In the genomic region with DNA sequence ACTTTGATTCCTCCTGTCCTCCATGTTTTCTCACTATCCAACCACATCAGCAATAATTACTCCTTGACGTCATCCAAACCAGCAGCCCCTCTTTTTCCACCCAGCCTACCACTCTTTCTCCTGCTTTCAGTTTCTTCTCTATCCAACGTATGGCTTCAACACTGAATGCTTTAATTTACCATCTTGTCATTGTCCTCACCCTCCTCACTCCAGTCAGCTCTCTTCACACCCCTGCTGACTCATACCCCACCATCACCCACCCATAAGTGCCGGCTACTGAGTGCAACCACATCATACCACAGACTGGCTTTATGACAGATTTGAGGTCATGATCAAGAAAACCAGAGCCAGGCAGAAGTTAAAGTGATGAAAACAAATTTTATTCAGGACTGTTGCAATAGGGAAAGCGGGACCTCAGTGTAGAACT, we compare ENCODE assay signal across 9 cellular contexts. TPM values are rescaled to one million over a fixed set of nuclear protein-coding genes. Genes with fewer than 3 reads are reported as not detected.
A peak's percentile ranks its signal among the peaks of the same experiment; 100 is the strongest.
DNase-seq lines count a peak whose midpoint lies in the region; ATAC-seq and TF ChIP-seq lines count a peak whose summit lies in the region.
"Had no signal": no experiment of that assay in that cellular context is flagged by ENCODE, and none has a peak within 500 bp of the region (broad histone marks: within the 10 kb centered on the region; RNA-seq: fewer than 3 reads in every experiment).

No MANE protein-coding gene starts in this region.

- H3K4me1 Mint-ChIP-seq in CD4-positive, alpha-beta T cell (ENCODE audit: low read depth): peaks cover 4% of the 10 kb centered on the region
- peaks cover 54% of the 10 kb centered on the region for H3K4me1 Mint-ChIP-seq in HFFc6 (ENCODE audit: low read depth)
- H3K4me1 Mint-ChIP-seq in activated CD4-positive, alpha-beta memory T cell treated with anti-CD3 and anti-CD28 coated beads for 36 hours (ENCODE audit: low read depth): peaks cover 38% of the 10 kb centered on the region

- POLR2A ChIA-PET in CD4-positive, alpha-beta T cell (lab: Charles Lee): interaction anchor here (1.0 kb wide), 1 partner anchor 199 kb away, joined by 3 read pairs; no protein-coding TSS in a partner anchor
- POLR2A ChIA-PET in activated CD4-positive, alpha-beta memory T cell treated with anti-CD3 and anti-CD28 coated beads for 36 hours (lab: Charles Lee): interaction anchor here (3.2 kb wide), 1 partner anchor 10 kb away, joined by 18 read pairs; a partner anchor contains a TSS

- no peak for DNase-seq in CD4-positive, alpha-beta T cell
- peak; percentile 29 for DNase-seq in HFFc6
- DNase-seq in activated CD4-positive, alpha-beta memory T cell treated with anti-CD3 and anti-CD28 coated beads for 36 hours: peak; percentile 83
- DNase-seq in kidney tubule cell (ENCODE audit: low spot score): peak; percentile 70
- no peak for DNase-seq in SW 1271 (lab: John Stamatoyannopoulos, UW)
- DNase-seq in DMS 273 treated with DMSO at 0.1 percent for 48 hours (lab: John Stamatoyannopoulos, UW): no peak
- DNase-seq: Right ventricle myocardium superior had no signal

- peaks cover 15% of the 10 kb centered on the region for H3K27me3 ChIP-seq in CD4-positive, alpha-beta T cell (ENCODE audit: control insufficient read depth, insufficient read depth, low read length)

- TF ChIP-seq CTCF in CD4-positive, alpha-beta T cell (IDR thresholded peaks at IDR 0.05): no peak
- no peak for TF ChIP-seq CTCF in HFFc6 (IDR thresholded peaks at IDR 0.05)

- H3K27me3 Mint-ChIP-seq in CD4-positive, alpha-beta T cell: peaks cover 48% of the 10 kb centered on the region
- H3K27me3 Mint-ChIP-seq in HFFc6 (ENCODE audit: insufficient read depth): peaks cover 4% of the 10 kb centered on the region; the same call in 1 of the 2 replicates
- H3K27me3 Mint-ChIP-seq in activated CD4-positive, alpha-beta memory T cell treated with anti-CD3 and anti-CD28 coated beads for 36 hours: peaks cover 26% of the 10 kb centered on the region

- CTCF ChIA-PET in CD4-positive, alpha-beta T cell (lab: Charles Lee): no interaction called here
- CTCF ChIA-PET in activated CD4-positive, alpha-beta memory T cell treated with anti-CD3 and anti-CD28 coated beads for 36 hours (lab: Charles Lee): interaction anchor here (0.6 to 2.8 kb wide), 3 partner anchors 9 to 466 kb away, joined by 3 to 13 read pairs (median 3); a partner anchor contains a TSS

- H3K27ac ChIP-seq in CD4-positive, alpha-beta T cell (ENCODE audit: low read depth, low read length): no peak overlapping the region

- no peak overlapping the region for H3K4me3 Mint-ChIP-seq in CD4-positive, alpha-beta T cell
- H3K4me3 Mint-ChIP-seq in HFFc6: no peak overlapping the region
- no peak overlapping the region for H3K4me3 Mint-ChIP-seq in activated CD4-positive, alpha-beta memory T cell treated with anti-CD3 and anti-CD28 coated beads for 36 hours

- intact Hi-C loops in CD4-positive, alpha-beta T cell (cut with DNase I, micrococcal nuclease): loop anchor here in 1 of 2 experiments (10.0 kb wide), 1 partner anchor 1018 kb away; no protein-coding TSS in a partner anchor
- intact Hi-C loops in activated CD4-positive, alpha-beta memory T cell treated with anti-CD3 and anti-CD28 coated beads for 36 hours (cut with micrococcal nuclease): loop anchor here (1.0 to 5.0 kb wide), 4 partner anchors 10 to 524 kb away; a partner anchor contains a TSS

- no peaks in the 10 kb centered on the region for H3K9me3 ChIP-seq in CD4-positive, alpha-beta T cell (ENCODE audit: control insufficient read depth, low read length)

- no peaks in the 10 kb centered on the region for H3K36me3 Mint-ChIP-seq in CD4-positive, alpha-beta T cell (ENCODE audit: low read depth)
- no peaks in the 10 kb centered on the region; the same call in 1 of the 2 replicates for H3K36me3 Mint-ChIP-seq in HFFc6 (ENCODE audit: low read depth)
- H3K36me3 Mint-ChIP-seq in activated CD4-positive, alpha-beta memory T cell treated with anti-CD3 and anti-CD28 coated beads for 36 hours: no peaks in the 10 kb centered on the region

- peak; percentile 34 for ATAC-seq in CD4-positive, alpha-beta T cell (ENCODE audit: poor library complexity)
- ATAC-seq in HG03108 (IDR thresholded peaks at IDR 0.05; ENCODE audit: unreplicated experiment) (no peak), HG03039 (IDR thresholded peaks at IDR 0.05; ENCODE audit: unreplicated experiment) (no peak)

- H3K27ac Mint-ChIP-seq in CD4-positive, alpha-beta T cell: no peak overlapping the region
- no peak overlapping the region; the same call in 1 of the 2 replicates for H3K27ac Mint-ChIP-seq in HFFc6
- H3K27ac Mint-ChIP-seq in activated CD4-positive, alpha-beta memory T cell treated with anti-CD3 and anti-CD28 coated beads for 36 hours: peak overlapping the region; percentile 59

- no peaks in the 10 kb centered on the region for H3K9me3 Mint-ChIP-seq in CD4-positive, alpha-beta T cell
- H3K9me3 Mint-ChIP-seq in HFFc6: no peaks in the 10 kb centered on the region
- H3K9me3 Mint-ChIP-seq in activated CD4-positive, alpha-beta memory T cell treated with anti-CD3 and anti-CD28 coated beads for 36 hours: peaks cover 3% of the 10 kb centered on the region

RNA-seq across cellular contexts. Expression of a gene that starts 9.8 kb away (rescaled TPM):
- 10 to 100 TPM; 50.8 to 55.9 TPM for total RNA-seq in CD4-positive, alpha-beta T cell
- 1,000 to 10,000 TPM in 4 of 6 experiments, 100 to 1,000 TPM in 2; 934 to 1,075 (median 1,012) TPM for total RNA-seq in HFFc6 (2021; fragmentation: NEBNext Ultra II Directional; extraction: Animal tissue kit (Norgen Biotek cat#: 25700))
- total RNA-seq in activated CD4-positive, alpha-beta memory T cell treated with anti-CD3 and anti-CD28 coated beads for 36 hours: 100 to 1,000 TPM; 132 to 140 TPM

RNA-seq across cellular contexts. Expression of a gene that starts 58.4 kb away (rescaled TPM):
- not detected for total RNA-seq in CD4-positive, alpha-beta T cell
- total RNA-seq in HFFc6 (2021; fragmentation: NEBNext Ultra II Directional; extraction: Animal tissue kit (Norgen Biotek cat#: 25700)): 1 to 10 TPM in 4 of 6 experiments, under 1 TPM in 2; 0.35 to 2.2 (median 1.5) TPM
- not detected for total RNA-seq in activated CD4-positive, alpha-beta memory T cell treated with anti-CD3 and anti-CD28 coated beads for 36 hours
- total RNA-seq: Right ventricle myocardium superior had no signal

Comparison
In these comparisons a context has a peak if more than half of its experiments do, and no peak if none do; other contexts are left out.
1. DNase-seq: peak in HFFc6 (single experiment), activated CD4-positive, alpha-beta memory T cell treated with anti-CD3 and anti-CD28 coated beads for 36 hours (single experiment) and kidney tubule cell (single experiment); none in CD4-positive, alpha-beta T cell (0 of 10), SW 1271 (0 of 2) and DMS 273 treated with DMSO at 0.1 percent for 48 hours (single experiment).
2. RNA of a gene that starts 9.8 kb away (total RNA-seq): 934 to 1,075 TPM in HFFc6; 132 to 140 TPM in activated CD4-positive, alpha-beta memory T cell treated with anti-CD3 and anti-CD28 coated beads for 36 hours and 50.8 to 55.9 TPM in CD4-positive, alpha-beta T cell; every median in the first group is over 4 times any median in the second.